23 cellular contexts compared by ENCODE assay signal in genomic region chr10:34762156-34762555, GRCh38. TPM values are rescaled to one million over a fixed set of nuclear protein-coding genes. Genes with fewer than 3 reads are reported as not detected.
DNase-seq lines count a peak whose midpoint lies in the region; ATAC-seq, FAIRE-seq and TF ChIP-seq lines count a peak whose summit lies in the region.
"Had no signal": no experiment of that assay in that cellular context is flagged by ENCODE, and none has a peak within 500 bp of the region (broad histone marks: within the 10 kb centered on the region; RNA-seq: fewer than 3 reads in every experiment).

No MANE protein-coding gene starts in this region.

- no peak for ATAC-seq in HepG2
- no peak for ATAC-seq in right lobe of liver
- ATAC-seq in PC-3, result no peak
- ATAC-seq in HG02678 (IDR thresholded peaks at IDR 0.05; ENCODE audit: unreplicated experiment), result no peak

- H3K4me1 ChIP-seq in HepG2 (ENCODE audit: insufficient read depth, low read length) (peaks cover 64% of the 10 kb centered on the region), right lobe of liver (peaks cover 0 to 18% (median 6%) of the 10 kb centered on the region in 4 donors), PC-3 (ENCODE audit: insufficient read depth, low read length) (peaks cover 47% of the 10 kb centered on the region), mammary epithelial cell (ENCODE audit: insufficient read depth, low read length) (peaks cover 43% of the 10 kb centered on the region), keratinocyte (ENCODE audit: control insufficient read depth, extremely low read depth, insufficient read depth, low read length) (peaks cover 74% of the 10 kb centered on the region)

- POLR2A ChIA-PET in HepG2 (lab: Yijun Ruan, JAX), result no interaction called here
- POLR2A ChIA-PET in PC-3 (lab: Charles Lee; ENCODE audit: unreplicated experiment), result no interaction called here

- H2AFZ ChIP-seq in HepG2 (ENCODE audit: low read length) (no peak overlapping the region), PC-3 (ENCODE audit: low read length) (no peak overlapping the region), mammary epithelial cell (ENCODE audit: low read depth, low read length) (no peak overlapping the region), keratinocyte (ENCODE audit: control insufficient read depth, low read length) (no peak overlapping the region)

- H3K79me2 ChIP-seq in HepG2 (ENCODE audit: insufficient read depth, low read length) (peaks cover 95% of the 10 kb centered on the region), PC-3 (ENCODE audit: low read length) (peaks cover 88% of the 10 kb centered on the region), mammary epithelial cell (ENCODE audit: insufficient read depth, low read length) (peaks cover 86% of the 10 kb centered on the region), keratinocyte (ENCODE audit: control insufficient read depth, insufficient read depth, low read length) (peaks cover 62% of the 10 kb centered on the region)

- dilution Hi-C loops in mammary epithelial cell (cut with HindIII; ENCODE audit: low sequenced_read_pairs) (loop anchor here (5.0 kb wide), 1 partner anchor 40 kb away; no protein-coding TSS in a partner anchor), keratinocyte (cut with MboI; ENCODE audit: extremely low pct_ligation_motif_present, low sequenced_read_pairs) (no loop called here)

- BruUV-seq in HepG2 (replicated peaks; lab: Mats Ljungman, UMichigan) (no TSS peak), PC-3 (replicated peaks; lab: Mats Ljungman, UMichigan) (no TSS peak), mammary epithelial cell (replicated peaks; lab: Mats Ljungman, UMichigan) (no TSS peak)

- no peak for TF ChIP-seq EP300 in HepG2 (IDR thresholded peaks at IDR 0.05; ENCODE audit: low read depth in 2 of 2, low read length in 2 of 2)
- TF ChIP-seq EP300 in HepG2 (CRISPR knock-in tag; IDR thresholded peaks at IDR 0.05; ENCODE audit: borderline replicate concordance), result no peak

- no peaks in the 10 kb centered on the region for H3K9me1 ChIP-seq in keratinocyte (ENCODE audit: control insufficient read depth, extremely low read depth, insufficient read depth, low read length)

- FAIRE-seq in HepG2 (lab: Jason Lieb, UNC) (no peak), keratinocyte (lab: Jason Lieb, UNC) (no peak), GM12891 (lab: Jason Lieb, UNC) (no peak)
- FAIRE-seq: A549, G401.6, GM19239 had no signal

- H3K4me3 ChIP-seq in HepG2 (replicated peaks in 1 of 3; ENCODE audit: insufficient read depth in 1 of 3, low read depth in 2 of 3, low read length in 3 of 3) (no peak overlapping the region), right lobe of liver (no peak overlapping the region), PC-3 (ENCODE audit: low read length) (no peak overlapping the region), mammary epithelial cell (replicated peaks in 1 of 3; ENCODE audit: insufficient read depth in 1 of 3, low read depth in 2 of 3, low read length in 3 of 3) (no peak overlapping the region), keratinocyte (ENCODE audit: control insufficient read depth in 2 of 3, extremely low read depth in 1 of 3, insufficient read depth in 2 of 3, low read depth in 1 of 3, low read length in 3 of 3) (no peak overlapping the region)
- H3K4me3 ChIP-seq: A549; BLaER1 treated with 17β-estradiol and CSF1 and Interleukin-3, amounts not matched to agents 10 nM and 100 nM had no signal

- DNase-seq in HepG2 (ENCODE audit: low spot score), result no peak
- no peak for DNase-seq in right lobe of liver
- DNase-seq in PC-3, result no peak
- DNase-seq in mammary epithelial cell, result no peak
- DNase-seq in keratinocyte (ENCODE audit: low read depth, low spot score), result no peak
- no peak for DNase-seq in GM12891 (ENCODE audit: insufficient read length, low spot score)
- no peak for DNase-seq in T-helper 9 cell
- DNase-seq: 8988T; ACHN; AML-193; BE2C; Calu3; CD4-positive, alpha-beta memory T cell; COR-L47; DND-41; GOT3; H7; HCEC 1CT had no signal

- H4K20me1 ChIP-seq in HepG2 (ENCODE audit: insufficient read depth, low read length) (peaks cover 32% of the 10 kb centered on the region), PC-3 (ENCODE audit: low read length) (0 out of 2 replicates have a peak, but pooled peaks cover 3% of the 10 kb centered on the region), mammary epithelial cell (ENCODE audit: insufficient read depth, low read length) (no peaks in the 10 kb centered on the region), keratinocyte (ENCODE audit: control insufficient read depth, extremely low read depth, insufficient read depth, low read length) (no peaks in the 10 kb centered on the region)

- H3K9me3 ChIP-seq in HepG2 (ENCODE audit: low read length), result no peaks in the 10 kb centered on the region
- no peaks in the 10 kb centered on the region for H3K9me3 ChIP-seq in right lobe of liver
- no peaks in the 10 kb centered on the region for H3K9me3 ChIP-seq in PC-3 (ENCODE audit: low read length)
- no peaks in the 10 kb centered on the region for H3K9me3 ChIP-seq in mammary epithelial cell (replicated peaks; ENCODE audit: insufficient read depth, low read length)
- no peaks in the 10 kb centered on the region for H3K9me3 ChIP-seq in keratinocyte (ENCODE audit: control insufficient read depth, low read depth, low read length)
- H3K9me3 ChIP-seq: A549, BE2C had no signal

- H3K27me3 ChIP-seq in HepG2 (ENCODE audit: control insufficient read depth in 1 of 2, insufficient read depth in 2 of 2, low read length in 2 of 2), result no peaks in the 10 kb centered on the region
- H3K27me3 ChIP-seq in right lobe of liver, result no peaks in the 10 kb centered on the region
- no peaks in the 10 kb centered on the region for H3K27me3 ChIP-seq in PC-3 (ENCODE audit: low read length)
- H3K27me3 ChIP-seq in mammary epithelial cell (ENCODE audit: insufficient read depth, low read length), result no peaks in the 10 kb centered on the region
- no peaks in the 10 kb centered on the region for H3K27me3 ChIP-seq in keratinocyte (ENCODE audit: control insufficient read depth, extremely low read depth, insufficient read depth, low read length)
- H3K27me3 ChIP-seq: BE2C; BLaER1 treated with 17β-estradiol and CSF1 and Interleukin-3, amounts not matched to agents 10 nM and 100 nM had no signal

- H3K4me2 ChIP-seq in HepG2 (ENCODE audit: low read depth, low read length), result no peak overlapping the region
- H3K4me2 ChIP-seq in PC-3 (ENCODE audit: low read length), result no peak overlapping the region
- H3K4me2 ChIP-seq in mammary epithelial cell (ENCODE audit: insufficient read depth, low read depth, low read length), result no peak overlapping the region
- no peak overlapping the region for H3K4me2 ChIP-seq in keratinocyte (ENCODE audit: control insufficient read depth, extremely low read depth, insufficient read depth, low read depth, low read length)
- H3K4me2 ChIP-seq: BLaER1 treated with 17β-estradiol and CSF1 and Interleukin-3, amounts not matched to agents 10 nM and 100 nM had no signal

- WGBS in HepG2 (ENCODE audit: low lambda C conversion rate), result 94% methylated on average over 3 of the region's 3 CpGs
- 94% methylated on average over 2 of the region's 3 CpGs for WGBS in right lobe of liver (ENCODE audit: insufficient coverage, low coverage, low lambda C conversion rate, missing lambda C conversion rate)
- 100% methylated on average over 2 of the region's 3 CpGs for WGBS in mammary epithelial cell (ENCODE audit: low coverage, missing lambda C conversion rate)

- in situ Hi-C loops in HepG2 (cut with HindIII; ENCODE audit: extremely low pct_ligation_motif_present, low pct_unique_long_range_greater_than_20kb), result no loop called here
- in situ Hi-C loops in mammary epithelial cell (cut with MboI; ENCODE audit: low sequenced_read_pairs in 2 of 2), result no loop called here

- no peaks in the 10 kb centered on the region for H3K9me2 ChIP-seq in PC-3 (replicated peaks; ENCODE audit: low read length)

- no peak for TF ChIP-seq RAD21 in HepG2 (CRISPR knock-in tag; IDR thresholded peaks at IDR 0.05)

- TF ChIP-seq CTCF in HepG2 (CRISPR knock-in tag; IDR thresholded peaks at IDR 0.05), result no peak
- TF ChIP-seq CTCF in right lobe of liver (IDR thresholded peaks at IDR 0.05), result no peak
- no peak for TF ChIP-seq CTCF in PC-3 (conservative IDR thresholded peaks at IDR 0.05; ENCODE audit: low read depth, low read length)
- TF ChIP-seq CTCF in mammary epithelial cell (conservative IDR thresholded peaks at IDR 0.05 in 1 of 2, IDR thresholded peaks at IDR 0.05 in 1 of 2; ENCODE audit: extremely low read depth in 1 of 2, insufficient read depth in 1 of 2, low read depth in 1 of 2, low read length in 2 of 2), result no peak
- TF ChIP-seq CTCF in keratinocyte (optimal IDR thresholded peaks at IDR 0.05 in 1 of 3, IDR thresholded peaks at IDR 0.05 in 1 of 3, conservative IDR thresholded peaks at IDR 0.05 in 1 of 3; ENCODE audit: extremely low read depth in 1 of 3, insufficient read depth in 2 of 3, low read length in 3 of 3), result no peak

- intact Hi-C loops in HepG2 (cut with micrococcal nuclease; ENCODE audit: unreplicated experiment) (loop anchor here (2.0 kb wide), 1 partner anchor 15 kb away; no protein-coding TSS in a partner anchor), right lobe of liver (cut with DNase I) (no loop called here), PC-3 (cut with micrococcal nuclease) (no loop called here), mammary epithelial cell (cut with micrococcal nuclease) (no loop called here)

- H3K9ac ChIP-seq in HepG2 (ENCODE audit: insufficient read depth, low read depth, low read length) (no peak overlapping the region), PC-3 (ENCODE audit: low read length) (peak overlapping the region; percentile 67; the same call in 1 of the 2 replicates), mammary epithelial cell (ENCODE audit: insufficient read depth, low read length) (no peak overlapping the region), keratinocyte (ENCODE audit: control insufficient read depth, extremely low read depth, insufficient read depth, low read length) (no peak overlapping the region)
- H3K9ac ChIP-seq: BLaER1 treated with 17β-estradiol and CSF1 and Interleukin-3, amounts not matched to agents 10 nM and 100 nM had no signal

- TF ChIP-seq POLR2A in HepG2 (IDR thresholded peaks at IDR 0.05; ENCODE audit: insufficient read depth in 1 of 2, low read depth in 2 of 2, low read length in 2 of 2) (no peak), right lobe of liver (IDR thresholded peaks at IDR 0.05) (no peak), GM12891 (IDR thresholded peaks at IDR 0.05; ENCODE audit: low read depth, low read length) (no peak)

- H3F3A ChIP-seq in PC-3 (ENCODE audit: low read length, unreplicated experiment), result peaks cover 22% of the 10 kb centered on the region

- H3K27ac ChIP-seq in HepG2 (ENCODE audit: extremely low read length, insufficient read depth, low read length), result no peak overlapping the region
- no peak overlapping the region for H3K27ac ChIP-seq in right lobe of liver
- peak overlapping the region; percentile 81 for H3K27ac ChIP-seq in PC-3 (ENCODE audit: low read length)
- H3K27ac ChIP-seq in mammary epithelial cell (ENCODE audit: insufficient read depth, low read depth, low read length), result peak overlapping the region; percentile 96
- H3K27ac ChIP-seq in keratinocyte (ENCODE audit: control insufficient read depth, insufficient read depth, low read length), result peak overlapping the region; percentile 84
- H3K27ac ChIP-seq: BLaER1 treated with 17β-estradiol and CSF1 and Interleukin-3, amounts not matched to agents 10 nM and 100 nM had no signal

- CTCF ChIA-PET in HepG2 (lab: Yijun Ruan, JAX; ENCODE audit: low intra/inter-chr PET ratio, low total read pairs) (no interaction called here), PC-3 (lab: Charles Lee) (interaction anchor here (0.6 kb wide), 1 partner anchor 106 kb away, joined by 3 read pairs; no protein-coding TSS in a partner anchor), mammary epithelial cell (lab: Charles Lee; ENCODE audit: low non-redundant PET) (no interaction called here)

- H3K36me3 ChIP-seq in HepG2 (replicated peaks in 1 of 2; ENCODE audit: control insufficient read depth in 1 of 2, insufficient read depth in 2 of 2, low read length in 2 of 2) (no peaks in the 10 kb centered on the region), right lobe of liver (no peaks in the 10 kb centered on the region), PC-3 (ENCODE audit: low read depth, low read length) (no peaks in the 10 kb centered on the region), mammary epithelial cell (ENCODE audit: insufficient read depth, low read length) (no peaks in the 10 kb centered on the region), keratinocyte (ENCODE audit: control insufficient read depth in 2 of 2, extremely low read depth in 1 of 2, insufficient read depth in 2 of 2, low read length in 2 of 2) (no peaks in the 10 kb centered on the region)
- H3K36me3 ChIP-seq: BE2C; BLaER1 treated with 17β-estradiol and CSF1 and Interleukin-3, amounts not matched to agents 10 nM and 100 nM had no signal

RNA-seq across cellular contexts. Expression of gene PARD3, which starts 52.9 kb away (rescaled TPM):
- total RNA-seq in HepG2 (2016; rRNA removed; fragmentation: Illumina TruSeq; extraction: Trizol), result 60.0 and 67.5 TPM in 2 replicates
- total RNA-seq in HepG2 (2016; cell fraction: cytosol; rRNA removed; fragmentation: Illumina TruSeq; extraction: Trizol; ENCODE audit: low read depth), result 20.8 and 27.4 TPM in 2 replicates
- 57.8 and 62.9 TPM in 2 replicates for total RNA-seq in HepG2 (2016; cell fraction: insoluble cytoplasmic fraction; rRNA removed; fragmentation: Illumina TruSeq; extraction: Trizol)
- total RNA-seq in HepG2 (2016; cell fraction: membrane; rRNA removed; fragmentation: Illumina TruSeq; extraction: Trizol), result 40.7 and 46.4 TPM in 2 replicates
- total RNA-seq in HepG2 (2016; cell fraction: nucleus; rRNA removed; fragmentation: Illumina TruSeq; extraction: Trizol), result 55.2 and 61.4 TPM in 2 replicates
- polyA plus RNA-seq in HepG2 (2011; rRNA removed), result 37.5 and 40.9 TPM in 2 replicates
- 27.2 and 36.6 TPM in 2 replicates for polyA plus RNA-seq in HepG2 (2011; cell fraction: cytosol; rRNA removed)
- polyA plus RNA-seq in HepG2 (2011; cell fraction: nucleus; rRNA removed), result 20.7 and 21.3 TPM in 2 replicates
- polyA plus RNA-seq in HepG2 (2012), result 42.8 and 43.8 TPM in 2 replicates
- polyA plus RNA-seq in HepG2 (2016; cell fraction: cytosol; fragmentation: Illumina TruSeq; extraction: Trizol; ENCODE audit: low read depth), result 4.9 and 5.9 TPM in 2 replicates
- polyA plus RNA-seq in HepG2 (2016; cell fraction: insoluble cytoplasmic fraction; fragmentation: Illumina TruSeq; extraction: Trizol; ENCODE audit: low read depth), result 56.4 and 57.9 TPM in 2 replicates
- polyA plus RNA-seq in HepG2 (2016; cell fraction: membrane; fragmentation: Illumina TruSeq; extraction: Trizol; ENCODE audit: low read depth), result 15.4 and 16.9 TPM in 2 replicates
- polyA plus RNA-seq in HepG2 (2016; cell fraction: nucleus; fragmentation: Illumina TruSeq; extraction: Trizol; ENCODE audit: insufficient read depth, low read depth), result 37.3 and 39.6 TPM in 2 replicates
- 26.7 and 51.8 TPM in 2 replicates for polyA minus RNA-seq in HepG2 (2011; rRNA and poly(A)+ RNA removed; ENCODE audit: low replicate concordance)
- 41.1 and 45.4 TPM in 2 replicates for polyA minus RNA-seq in HepG2 (2011; cell fraction: cytosol; rRNA and poly(A)+ RNA removed)
- polyA minus RNA-seq in HepG2 (2011; cell fraction: nucleus; rRNA and poly(A)+ RNA removed), result 106 and 138 TPM in 2 replicates
- total RNA-seq in right lobe of liver, result 10 to 100 TPM; 19.1 to 27.8 (median 22.0) TPM
- 149 and 154 TPM in 2 replicates for total RNA-seq in PC-3 (2014; rRNA removed)
- total RNA-seq in mammary epithelial cell, result 10 to 100 TPM; 47.1 to 58.7 TPM
- polyA plus RNA-seq in mammary epithelial cell, result 32.1 TPM
- polyA minus RNA-seq in mammary epithelial cell, result 48.8 TPM
- polyA plus RNA-seq in keratinocyte, result 34.0 to 58.0 TPM (median 46.4 TPM) in 3 replicates
- 76.3 TPM for polyA plus RNA-seq in keratinocyte (2011; ENCODE audit: low read depth)
- 34.9 and 48.6 TPM in 2 replicates for polyA plus RNA-seq in keratinocyte (2011; cell fraction: cytosol; rRNA removed)
- polyA plus RNA-seq in keratinocyte (2011; cell fraction: nucleus; rRNA removed), result 37.7 and 42.4 TPM in 2 replicates
- 32.6 and 38.9 TPM in 2 replicates for polyA plus RNA-seq in keratinocyte (2012; ENCODE audit: low replicate concordance)
- 35.6 to 90.2 TPM (median 58.4 TPM) in 3 replicates for polyA minus RNA-seq in keratinocyte
- polyA minus RNA-seq in keratinocyte (2011; cell fraction: cytosol; rRNA and poly(A)+ RNA removed), result 48.2 TPM
- polyA minus RNA-seq in keratinocyte (2011; cell fraction: nucleus; rRNA and poly(A)+ RNA removed), result 41.0 and 75.0 TPM in 2 replicates
- polyA plus RNA-seq in GM12891 (2012; ENCODE audit: low read depth, missing spikeins), result 14.8 TPM

Comparison
In these comparisons a context has a peak if more than half of its experiments do, and no peak if none do; other contexts are left out.
1. H3K27ac ChIP-seq: peak in PC-3 (single experiment), mammary epithelial cell (single experiment) and keratinocyte (single experiment); none in HepG2 (single experiment) and right lobe of liver (0 of 3).